14 cellular contexts compared by ENCODE assay signal in the genomic region with DNA sequence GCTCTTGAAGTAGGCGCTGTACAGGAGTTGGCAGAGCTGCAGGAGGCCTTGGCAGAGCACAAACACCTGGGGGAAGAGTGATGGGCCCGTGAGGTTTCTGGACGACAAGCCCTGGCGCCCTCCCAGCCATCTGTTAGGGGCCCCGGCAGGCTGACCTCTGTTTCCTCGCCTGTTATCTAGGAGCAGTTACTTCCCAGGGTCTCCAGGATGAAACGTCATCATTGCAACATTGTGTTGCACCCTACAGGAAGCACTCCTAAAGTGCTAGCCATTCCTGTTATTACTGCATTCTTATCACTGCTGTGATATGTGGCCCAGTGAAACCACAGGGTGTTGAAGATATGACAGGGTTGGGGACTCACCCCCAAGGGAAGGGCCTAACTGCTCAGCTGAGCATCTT. TPM values are rescaled to one million over a fixed set of nuclear protein-coding genes. Genes with fewer than 3 reads are reported as not detected.
A peak's percentile ranks its signal among the peaks of the same experiment; 100 is the strongest.
DNase-seq lines count a peak whose midpoint lies in the region; TF ChIP-seq lines count a peak whose summit lies in the region.
"Had no signal": no experiment of that assay in that cellular context is flagged by ENCODE, and none has a peak within 500 bp of the region (broad histone marks: within the 10 kb centered on the region; RNA-seq: fewer than 3 reads in every experiment).

No MANE protein-coding gene starts in this region.

- POLR2A ChIA-PET in HEK293 (lab: Yijun Ruan, JAX) = no interaction called here

- no peaks in the 10 kb centered on the region for H3K4me1 ChIP-seq in HEK293 (ENCODE audit: control insufficient read depth, insufficient read depth, low read length)
- H3K4me1 ChIP-seq: SJSA1 had no signal

- H3K9me3 ChIP-seq in HEK293 (ENCODE audit: control insufficient read depth, insufficient read depth, low read depth, low read length) = no peaks in the 10 kb centered on the region
- H3K9me3 ChIP-seq: SJSA1 had no signal

- no peak overlapping the region for H3K4me3 ChIP-seq in HEK293 (ENCODE audit: low read depth, low read length)
- H3K4me3 ChIP-seq: K562, SJSA1 had no signal

- no peak for TF ChIP-seq CTCF in HEK293 (tag by site-specific recombination; IDR thresholded peaks at IDR 0.05)

- CTCF ChIA-PET in HEK293 (lab: Yijun Ruan, JAX) = no interaction called here

- H3K36me3 ChIP-seq in HEK293 (ENCODE audit: control insufficient read depth in 2 of 2, insufficient read depth in 1 of 2, low read length in 2 of 2) = no peaks in the 10 kb centered on the region
- H3K36me3 ChIP-seq: SJSA1 had no signal

- no peak overlapping the region for H3K27ac ChIP-seq in HEK293 (ENCODE audit: extremely low read depth, low read depth, low read length)
- H3K27ac ChIP-seq: HL-60, SJSA1 had no signal

- DNase-seq in Kasumi-1 (lab: John Stamatoyannopoulos, UW) (peak; percentile 56 to 63), amniotic epithelial cell (ENCODE audit: low read depth) (peak; percentile 11), lung microvascular endothelial cell (ENCODE audit: low read depth in 2 of 2) (peak; percentile 79 to 97), NCI-H2107 treated with DMSO at 0.1 percent for 48 hours (lab: John Stamatoyannopoulos, UW; ENCODE audit: unreplicated experiment) (no peak), glomerular visceral epithelial cell (ENCODE audit: extremely low spot score) (no peak)
- no peak for DNase-seq in effector CD4-positive, alpha-beta T cell
- DNase-seq: CD8-positive, alpha-beta memory T cell; NCI-H1092 treated with DMSO at 0.1 percent for 48 hours; NCI-H1694 had no signal

TF ChIP-seq in HEK293, 187 proteins besides CTCF, POLR2A, EP300 and RAD21:
- TF ChIP-seq ZNF473 (tag by site-specific recombination; IDR thresholded peaks at IDR 0.05) = no peak
- peak; percentile 99 for TF ChIP-seq ZIC2 (tag by site-specific recombination; IDR thresholded peaks at IDR 0.05)
- TF ChIP-seq ZSCAN30 (tag by site-specific recombination; IDR thresholded peaks at IDR 0.05) = no peak

RNA-seq across cellular contexts. Expression of a gene that starts 50.2 kb away (rescaled TPM):
- total RNA-seq in lung microvascular endothelial cell = 2.4 and 7.9 TPM in 2 replicates
- total RNA-seq: CD8-positive, alpha-beta memory T cell; NCI-H460 had no signal

Comparison
In these comparisons a context has a peak if more than half of its experiments do, and no peak if none do; other contexts are left out.
1. DNase-seq: peak in Kasumi-1 (2 of 2), amniotic epithelial cell (single experiment) and lung microvascular endothelial cell (2 of 2); none in NCI-H2107 treated with DMSO at 0.1 percent for 48 hours (single experiment), effector CD4-positive, alpha-beta T cell (single experiment) and glomerular visceral epithelial cell (single experiment).